In the genomic region with DNA sequence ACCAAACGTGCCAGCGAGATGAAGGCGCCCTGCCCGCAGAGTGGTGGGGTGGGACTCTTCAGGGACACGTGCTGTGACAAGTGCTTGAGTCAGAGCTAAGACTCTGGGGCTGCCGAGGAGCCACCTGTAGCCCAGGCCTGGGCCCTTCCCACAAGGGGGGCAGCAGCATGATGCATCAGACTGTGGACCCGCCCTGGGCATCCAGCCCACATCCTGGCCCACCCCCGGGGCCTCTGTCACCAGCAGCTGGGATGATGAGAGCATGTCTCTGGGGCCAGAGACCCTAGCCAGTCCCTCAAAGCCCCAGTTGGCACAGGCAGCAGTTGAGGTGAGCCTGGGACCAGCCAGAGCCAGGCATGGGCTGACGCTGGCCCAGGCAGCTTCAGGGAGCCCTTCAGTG, we compare ENCODE assay signal across 1 cellular context.
TF ChIP-seq lines count a peak whose summit lies in the region.

No MANE protein-coding gene starts in this region.

TF ChIP-seq in IMR-90, 13 proteins besides CTCF, POLR2A, EP300 and RAD21:
- TF ChIP-seq MAZ (IDR thresholded peaks at IDR 0.05; ENCODE audit: borderline replicate concordance, low read depth, low read length) (no peak), MAFK (IDR thresholded peaks at IDR 0.05; ENCODE audit: low read depth, low read length) (no peak), RCOR1 (IDR thresholded peaks at IDR 0.05; ENCODE audit: insufficient replicate concordance, low read length) (no peak), SMC3 (IDR thresholded peaks at IDR 0.05; ENCODE audit: low read depth, low read length) (no peak), CHD1 (IDR thresholded peaks at IDR 0.05; ENCODE audit: low read depth, low read length) (no peak), BHLHE40 (IDR thresholded peaks at IDR 0.05; ENCODE audit: low read depth, low read length) (no peak), FOS (IDR thresholded peaks at IDR 0.05; ENCODE audit: low read depth, low read length) (no peak), RFX5 (IDR thresholded peaks at IDR 0.05; ENCODE audit: low read depth, low read length) (no peak), CEBPB (IDR thresholded peaks at IDR 0.05; ENCODE audit: low read depth, low read length) (no peak), NFE2L2 (IDR thresholded peaks at IDR 0.05; ENCODE audit: low read depth, low read length) (no peak), MXI1 (IDR thresholded peaks at IDR 0.05; ENCODE audit: borderline replicate concordance, low read depth, low read length) (no peak)
- TF ChIP-seq, protein P1, sequence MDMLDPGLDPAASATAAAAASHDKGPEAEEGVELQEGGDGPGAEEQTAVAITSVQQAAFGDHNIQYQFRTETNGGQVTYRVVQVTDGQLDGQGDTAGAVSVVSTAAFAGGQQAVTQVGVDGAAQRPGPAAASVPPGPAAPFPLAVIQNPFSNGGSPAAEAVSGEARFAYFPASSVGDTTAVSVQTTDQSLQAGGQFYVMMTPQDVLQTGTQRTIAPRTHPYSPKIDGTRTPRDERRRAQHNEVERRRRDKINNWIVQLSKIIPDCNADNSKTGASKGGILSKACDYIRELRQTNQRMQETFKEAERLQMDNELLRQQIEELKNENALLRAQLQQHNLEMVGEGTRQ (IDR thresholded peaks at IDR 0.05; ENCODE audit: low read depth, low read length) = no peak
- TF ChIP-seq, protein P2, sequence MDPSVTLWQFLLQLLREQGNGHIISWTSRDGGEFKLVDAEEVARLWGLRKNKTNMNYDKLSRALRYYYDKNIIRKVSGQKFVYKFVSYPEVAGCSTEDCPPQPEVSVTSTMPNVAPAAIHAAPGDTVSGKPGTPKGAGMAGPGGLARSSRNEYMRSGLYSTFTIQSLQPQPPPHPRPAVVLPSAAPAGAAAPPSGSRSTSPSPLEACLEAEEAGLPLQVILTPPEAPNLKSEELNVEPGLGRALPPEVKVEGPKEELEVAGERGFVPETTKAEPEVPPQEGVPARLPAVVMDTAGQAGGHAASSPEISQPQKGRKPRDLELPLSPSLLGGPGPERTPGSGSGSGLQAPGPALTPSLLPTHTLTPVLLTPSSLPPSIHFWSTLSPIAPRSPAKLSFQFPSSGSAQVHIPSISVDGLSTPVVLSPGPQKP (IDR thresholded peaks at IDR 0.05; ENCODE audit: borderline replicate concordance, low read depth, low read length) = no peak
TF ChIP-seq in IMR-90: peak in this region for 0.
